In the genomic region with DNA sequence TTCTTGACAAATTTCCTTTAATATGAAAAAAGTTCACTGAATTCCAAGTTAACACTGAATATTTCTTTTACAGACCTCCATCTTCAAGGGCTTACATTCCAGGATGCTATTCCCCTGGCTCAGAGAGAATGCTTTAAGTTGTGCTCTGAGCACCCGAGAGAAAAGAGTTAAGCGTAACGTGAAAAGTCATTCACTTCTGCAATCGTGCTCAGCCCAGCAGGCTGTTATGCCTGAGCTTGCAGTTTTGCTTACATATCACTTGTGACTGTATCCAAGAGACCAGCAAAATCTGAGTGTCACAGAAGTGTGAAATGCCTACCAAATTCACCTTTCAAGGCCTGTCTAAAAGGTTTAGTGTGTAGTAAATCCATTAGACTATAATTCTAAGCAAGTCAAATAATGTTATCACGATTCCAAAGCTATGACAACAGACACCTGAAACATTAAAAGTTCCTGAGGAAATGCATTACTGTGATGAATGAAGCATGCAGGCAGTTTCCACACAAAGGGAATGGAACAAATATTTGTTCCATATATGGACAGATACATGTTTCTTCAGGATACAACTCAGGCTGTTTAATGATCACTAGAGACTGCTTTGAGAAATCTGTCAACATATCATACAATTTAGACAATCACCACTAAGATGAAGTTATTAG, we compare ENCODE assay signal across 8 cellular contexts. TPM values are rescaled to one million over a fixed set of nuclear protein-coding genes. Genes with fewer than 3 reads are reported as not detected.
DNase-seq lines count a peak whose midpoint lies in the region; ATAC-seq and TF ChIP-seq lines count a peak whose summit lies in the region.

No MANE protein-coding gene starts in this region.

- H3K27ac ChIP-seq in lower lobe of right lung (peak overlapping the region; percentile 69), thyroid gland (peak overlapping the region; percentile 61 to 69 (median 62))

- H3K27ac Mint-ChIP-seq in central memory CD8-positive, alpha-beta T cell (ENCODE audit: low read depth) = peak overlapping the region; percentile 52

- H3K27me3 ChIP-seq in lower lobe of right lung (ENCODE audit: low read depth) (no peaks in the 10 kb centered on the region), thyroid gland (no peaks in the 10 kb centered on the region)

- ATAC-seq in central memory CD8-positive, alpha-beta T cell (replicated peaks; ENCODE audit: extremely low read depth, poor library complexity, severe bottlenecking) = no peak
- ATAC-seq in lower lobe of right lung (peak; percentile 77 to 82), HG03045 (IDR thresholded peaks at IDR 0.05; ENCODE audit: unreplicated experiment) (no peak)

- no peaks in the 10 kb centered on the region for H3K9me3 Mint-ChIP-seq in central memory CD8-positive, alpha-beta T cell

- peaks cover 26% of the 10 kb centered on the region for H3K36me3 Mint-ChIP-seq in central memory CD8-positive, alpha-beta T cell (ENCODE audit: insufficient read depth)

- TF ChIP-seq POLR2A in thyroid gland (IDR thresholded peaks at IDR 0.05) = no peak

- peak; percentile 39 for DNase-seq in DMS53 (lab: John Stamatoyannopoulos, UW)
- no peak for DNase-seq in DMS53 treated with DMSO at 0.1 percent for 48 hours (lab: John Stamatoyannopoulos, UW; ENCODE audit: unreplicated experiment)
- no peak for DNase-seq in central memory CD8-positive, alpha-beta T cell (ENCODE audit: low spot score in 2 of 2)
- DNase-seq in lower lobe of right lung = no peak
- peak; percentile 21 to 35 for DNase-seq in thyroid gland
- no peak for DNase-seq in GM20000 (ENCODE audit: low spot score)
- DNase-seq in NCI-H187 treated with DMSO at 0.1 percent for 48 hours (lab: John Stamatoyannopoulos, UW) = no peak

- H3K36me3 ChIP-seq in lower lobe of right lung (peaks cover 28% of the 10 kb centered on the region), thyroid gland (no peaks in the 10 kb centered on the region)

- TF ChIP-seq CTCF in lower lobe of right lung (IDR thresholded peaks at IDR 0.05) (no peak), thyroid gland (IDR thresholded peaks at IDR 0.05) (no peak), GM20000 (IDR thresholded peaks at IDR 0.05; ENCODE audit: extremely low read depth, missing control alignments) (no peak)

- H3K9me3 ChIP-seq in lower lobe of right lung = no peaks in the 10 kb centered on the region
- no peaks in the 10 kb centered on the region for H3K9me3 ChIP-seq in thyroid gland

- H3K4me3 ChIP-seq in lower lobe of right lung = no peak overlapping the region
- H3K4me3 ChIP-seq in thyroid gland (replicated peaks in 1 of 3) = no peak overlapping the region

- peaks cover 58% of the 10 kb centered on the region for H3K4me1 Mint-ChIP-seq in central memory CD8-positive, alpha-beta T cell

- 11 to 16% methylated on average over 5 of the region's 5 CpGs for WGBS in thyroid gland, 2 donors

- no peak overlapping the region for H3K4me3 Mint-ChIP-seq in central memory CD8-positive, alpha-beta T cell

- intact Hi-C loops in lower lobe of right lung (cut with DNase I) (no loop called here), thyroid gland (cut with DNase I) (no loop called here)

- H3K4me1 ChIP-seq in lower lobe of right lung (peaks cover 68% of the 10 kb centered on the region), thyroid gland (peaks cover 26 to 43% of the 10 kb centered on the region in 2 donors)

- H3K27me3 Mint-ChIP-seq in central memory CD8-positive, alpha-beta T cell = no peaks in the 10 kb centered on the region

RNA-seq across cellular contexts. Expression of gene ITGB1, which starts 20.1 kb away (rescaled TPM):
- 409 TPM for total RNA-seq in lower lobe of right lung
- total RNA-seq in thyroid gland = 100 to 1,000 TPM; 264 to 699 (median 417) TPM

Comparison
In these comparisons a context has a peak if more than half of its experiments do, and no peak if none do; other contexts are left out.
1. DNase-seq: peak in DMS53 (single experiment) and thyroid gland (2 of 2); none in DMS53 treated with DMSO at 0.1 percent for 48 hours (single experiment), central memory CD8-positive, alpha-beta T cell (0 of 2), lower lobe of right lung (single experiment), GM20000 (single experiment) and NCI-H187 treated with DMSO at 0.1 percent for 48 hours (single experiment).
2. ATAC-seq: peak in lower lobe of right lung (2 of 2); none in central memory CD8-positive, alpha-beta T cell (single experiment) and HG03045 (single experiment).